ENCODE assay signal across 1 cellular context in the genomic region with DNA sequence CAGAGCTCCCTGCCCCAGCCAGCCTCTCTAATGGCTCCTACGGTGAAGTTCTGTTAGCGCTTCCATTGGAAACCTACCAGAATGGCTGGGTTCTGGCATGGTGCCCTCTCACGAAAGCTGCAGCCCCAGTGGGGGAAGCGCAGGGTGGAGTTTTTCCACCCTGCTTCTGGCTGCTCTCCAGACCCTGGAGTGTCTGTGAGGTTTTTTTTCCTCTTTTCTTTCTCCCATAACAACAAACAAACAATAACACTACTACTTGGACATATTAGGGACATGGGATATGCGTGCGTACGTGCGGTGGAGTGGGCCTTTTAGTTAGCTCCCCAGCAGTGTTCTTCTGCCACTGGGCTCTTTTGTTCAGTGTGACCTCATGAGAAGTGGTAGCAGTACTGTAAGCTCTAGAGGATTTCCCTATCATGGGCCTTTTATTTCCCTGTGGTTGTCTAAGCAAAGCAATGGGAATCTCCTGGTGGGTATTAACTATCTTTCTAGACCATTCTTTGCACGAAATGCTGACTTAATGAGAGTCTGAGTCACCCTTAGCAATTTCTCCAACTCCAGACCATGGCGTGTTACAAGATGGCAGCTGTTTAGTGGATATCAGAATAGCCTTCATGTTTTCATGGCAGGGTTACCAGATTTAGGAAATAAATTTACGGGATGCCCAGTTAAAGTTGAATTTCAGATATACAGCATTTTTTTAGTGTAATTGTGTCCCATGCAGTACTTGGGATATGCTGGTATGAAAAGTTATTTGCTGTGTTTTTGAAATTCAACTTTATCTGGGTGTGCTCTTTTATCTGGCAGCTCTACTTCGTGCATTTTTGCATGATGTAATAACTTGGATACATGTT.
TF ChIP-seq lines count a peak whose summit lies in the region.

No MANE protein-coding gene starts in this region.

TF ChIP-seq in HEK293, 187 proteins besides CTCF, POLR2A, EP300 and RAD21 (continued from another document and continues in another):
- TF ChIP-seq ZNF561 (tag by site-specific recombination; IDR thresholded peaks at IDR 0.05; ENCODE audit: borderline replicate concordance) (0 out of 2 replicates have a peak, but pooled peaks have one; percentile 37), ZNF248 (tag by site-specific recombination; IDR thresholded peaks at IDR 0.05) (no peak), ZNF423 (tag by site-specific recombination; IDR thresholded peaks at IDR 0.05) (no peak), ZFP37 (tag by site-specific recombination; IDR thresholded peaks at IDR 0.05) (no peak), MYNN (tag by site-specific recombination; IDR thresholded peaks at IDR 0.05; ENCODE audit: borderline replicate concordance) (no peak), ZNF19 (tag by site-specific recombination; IDR thresholded peaks at IDR 0.05; ENCODE audit: low read depth) (no peak; the same call in 1 of the 2 replicates), ZNF404 (tag by site-specific recombination; IDR thresholded peaks at IDR 0.05) (no peak), ZNF132 (tag by site-specific recombination; IDR thresholded peaks at IDR 0.05; ENCODE audit: borderline replicate concordance) (no peak), ZNF266 (tag by site-specific recombination; IDR thresholded peaks at IDR 0.05; ENCODE audit: low read depth) (no peak), ZNF354C (tag by site-specific recombination; IDR thresholded peaks at IDR 0.05; ENCODE audit: borderline replicate concordance, low read depth) (no peak), SALL2 (tag by site-specific recombination; IDR thresholded peaks at IDR 0.05; ENCODE audit: borderline replicate concordance) (no peak), ZNF658 (tag by site-specific recombination; IDR thresholded peaks at IDR 0.05) (no peak), SCRT2 (tag by site-specific recombination; IDR thresholded peaks at IDR 0.05) (no peak), KLF16 (tag by site-specific recombination; IDR thresholded peaks at IDR 0.05) (no peak), KLF7 (tag by site-specific recombination; IDR thresholded peaks at IDR 0.05; ENCODE audit: borderline replicate concordance) (no peak), ZNF112 (tag by site-specific recombination; IDR thresholded peaks at IDR 0.05) (no peak), YY2 (tag by site-specific recombination; IDR thresholded peaks at IDR 0.05) (no peak), ZNF660 (tag by site-specific recombination; IDR thresholded peaks at IDR 0.05) (no peak), ZNF654 (tag by site-specific recombination; IDR thresholded peaks at IDR 0.05; ENCODE audit: low read depth) (no peak), ZNF670 (tag by site-specific recombination; IDR thresholded peaks at IDR 0.05; ENCODE audit: low read depth) (no peak), GLIS2 (tag by site-specific recombination; IDR thresholded peaks at IDR 0.05) (0 out of 2 replicates have a peak, but pooled peaks have one; percentile 55), GLI2 (tag by site-specific recombination; IDR thresholded peaks at IDR 0.05; ENCODE audit: borderline replicate concordance, low read depth) (no peak), ZNF768 (tag by site-specific recombination; IDR thresholded peaks at IDR 0.05) (no peak), ZNF239 (tag by site-specific recombination; IDR thresholded peaks at IDR 0.05) (no peak), SP7 (tag by site-specific recombination; IDR thresholded peaks at IDR 0.05) (no peak), ZNF521 (tag by site-specific recombination; IDR thresholded peaks at IDR 0.05) (no peak), ZNF473 (tag by site-specific recombination; IDR thresholded peaks at IDR 0.05) (no peak), ZNF707 (tag by site-specific recombination; IDR thresholded peaks at IDR 0.05) (no peak), ZNF394 (tag by site-specific recombination; IDR thresholded peaks at IDR 0.05; ENCODE audit: borderline replicate concordance) (no peak), ZSCAN23 (tag by site-specific recombination; IDR thresholded peaks at IDR 0.05) (no peak), REPIN1 (tag by site-specific recombination; IDR thresholded peaks at IDR 0.05; ENCODE audit: low read depth) (no peak), YY1 (tag by site-specific recombination; IDR thresholded peaks at IDR 0.05) (peak; percentile 71)
- TF ChIP-seq, protein P1, sequence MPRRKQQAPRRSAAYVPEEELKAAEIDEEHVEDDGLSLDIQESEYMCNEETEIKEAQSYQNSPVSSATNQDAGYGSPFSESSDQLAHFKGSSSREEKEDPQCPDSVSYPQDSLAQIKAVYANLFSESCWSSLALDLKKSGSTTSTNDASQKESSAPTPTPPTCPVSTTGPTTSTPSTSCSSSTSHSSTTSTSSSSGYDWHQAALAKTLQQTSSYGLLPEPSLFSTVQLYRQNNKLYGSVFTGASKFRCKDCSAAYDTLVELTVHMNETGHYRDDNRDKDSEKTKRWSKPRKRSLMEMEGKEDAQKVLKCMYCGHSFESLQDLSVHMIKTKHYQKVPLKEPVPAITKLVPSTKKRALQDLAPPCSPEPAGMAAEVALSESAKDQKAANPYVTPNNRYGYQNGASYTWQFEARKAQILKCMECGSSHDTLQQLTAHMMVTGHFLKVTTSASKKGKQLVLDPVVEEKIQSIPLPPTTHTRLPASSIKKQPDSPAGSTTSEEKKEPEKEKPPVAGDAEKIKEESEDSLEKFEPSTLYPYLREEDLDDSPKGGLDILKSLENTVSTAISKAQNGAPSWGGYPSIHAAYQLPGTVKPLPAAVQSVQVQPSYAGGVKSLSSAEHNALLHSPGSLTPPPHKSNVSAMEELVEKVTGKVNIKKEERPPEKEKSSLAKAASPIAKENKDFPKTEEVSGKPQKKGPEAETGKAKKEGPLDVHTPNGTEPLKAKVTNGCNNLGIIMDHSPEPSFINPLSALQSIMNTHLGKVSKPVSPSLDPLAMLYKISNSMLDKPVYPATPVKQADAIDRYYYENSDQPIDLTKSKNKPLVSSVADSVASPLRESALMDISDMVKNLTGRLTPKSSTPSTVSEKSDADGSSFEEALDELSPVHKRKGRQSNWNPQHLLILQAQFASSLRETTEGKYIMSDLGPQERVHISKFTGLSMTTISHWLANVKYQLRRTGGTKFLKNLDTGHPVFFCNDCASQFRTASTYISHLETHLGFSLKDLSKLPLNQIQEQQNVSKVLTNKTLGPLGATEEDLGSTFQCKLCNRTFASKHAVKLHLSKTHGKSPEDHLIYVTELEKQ (tag by site-specific recombination; IDR thresholded peaks at IDR 0.05; ENCODE audit: borderline replicate concordance) = no peak
- TF ChIP-seq, protein P2, sequence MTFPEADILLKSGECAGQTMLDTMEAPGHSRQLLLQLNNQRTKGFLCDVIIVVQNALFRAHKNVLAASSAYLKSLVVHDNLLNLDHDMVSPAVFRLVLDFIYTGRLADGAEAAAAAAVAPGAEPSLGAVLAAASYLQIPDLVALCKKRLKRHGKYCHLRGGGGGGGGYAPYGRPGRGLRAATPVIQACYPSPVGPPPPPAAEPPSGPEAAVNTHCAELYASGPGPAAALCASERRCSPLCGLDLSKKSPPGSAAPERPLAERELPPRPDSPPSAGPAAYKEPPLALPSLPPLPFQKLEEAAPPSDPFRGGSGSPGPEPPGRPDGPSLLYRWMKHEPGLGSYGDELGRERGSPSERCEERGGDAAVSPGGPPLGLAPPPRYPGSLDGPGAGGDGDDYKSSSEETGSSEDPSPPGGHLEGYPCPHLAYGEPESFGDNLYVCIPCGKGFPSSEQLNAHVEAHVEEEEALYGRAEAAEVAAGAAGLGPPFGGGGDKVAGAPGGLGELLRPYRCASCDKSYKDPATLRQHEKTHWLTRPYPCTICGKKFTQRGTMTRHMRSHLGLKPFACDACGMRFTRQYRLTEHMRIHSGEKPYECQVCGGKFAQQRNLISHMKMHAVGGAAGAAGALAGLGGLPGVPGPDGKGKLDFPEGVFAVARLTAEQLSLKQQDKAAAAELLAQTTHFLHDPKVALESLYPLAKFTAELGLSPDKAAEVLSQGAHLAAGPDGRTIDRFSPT (tag by site-specific recombination; IDR thresholded peaks at IDR 0.05) = no peak
- TF ChIP-seq, protein P3, sequence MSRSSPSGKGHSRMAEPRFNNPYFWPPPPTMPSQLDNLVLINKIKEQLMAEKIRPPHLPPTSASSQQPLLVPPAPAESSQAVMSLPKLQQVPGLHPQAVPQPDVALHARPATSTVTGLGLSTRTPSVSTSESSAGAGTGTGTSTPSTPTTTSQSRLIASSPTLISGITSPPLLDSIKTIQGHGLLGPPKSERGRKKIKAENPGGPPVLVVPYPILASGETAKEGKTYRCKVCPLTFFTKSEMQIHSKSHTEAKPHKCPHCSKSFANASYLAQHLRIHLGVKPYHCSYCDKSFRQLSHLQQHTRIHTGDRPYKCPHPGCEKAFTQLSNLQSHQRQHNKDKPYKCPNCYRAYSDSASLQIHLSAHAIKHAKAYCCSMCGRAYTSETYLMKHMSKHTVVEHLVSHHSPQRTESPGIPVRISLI (tag by site-specific recombination; IDR thresholded peaks at IDR 0.05) = peak; percentile 77
- TF ChIP-seq, protein P4, sequence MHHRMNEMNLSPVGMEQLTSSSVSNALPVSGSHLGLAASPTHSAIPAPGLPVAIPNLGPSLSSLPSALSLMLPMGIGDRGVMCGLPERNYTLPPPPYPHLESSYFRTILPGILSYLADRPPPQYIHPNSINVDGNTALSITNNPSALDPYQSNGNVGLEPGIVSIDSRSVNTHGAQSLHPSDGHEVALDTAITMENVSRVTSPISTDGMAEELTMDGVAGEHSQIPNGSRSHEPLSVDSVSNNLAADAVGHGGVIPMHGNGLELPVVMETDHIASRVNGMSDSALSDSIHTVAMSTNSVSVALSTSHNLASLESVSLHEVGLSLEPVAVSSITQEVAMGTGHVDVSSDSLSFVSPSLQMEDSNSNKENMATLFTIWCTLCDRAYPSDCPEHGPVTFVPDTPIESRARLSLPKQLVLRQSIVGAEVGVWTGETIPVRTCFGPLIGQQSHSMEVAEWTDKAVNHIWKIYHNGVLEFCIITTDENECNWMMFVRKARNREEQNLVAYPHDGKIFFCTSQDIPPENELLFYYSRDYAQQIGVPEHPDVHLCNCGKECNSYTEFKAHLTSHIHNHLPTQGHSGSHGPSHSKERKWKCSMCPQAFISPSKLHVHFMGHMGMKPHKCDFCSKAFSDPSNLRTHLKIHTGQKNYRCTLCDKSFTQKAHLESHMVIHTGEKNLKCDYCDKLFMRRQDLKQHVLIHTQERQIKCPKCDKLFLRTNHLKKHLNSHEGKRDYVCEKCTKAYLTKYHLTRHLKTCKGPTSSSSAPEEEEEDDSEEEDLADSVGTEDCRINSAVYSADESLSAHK (tag by site-specific recombination; IDR thresholded peaks at IDR 0.05) = no peak
- TF ChIP-seq, protein P5, sequence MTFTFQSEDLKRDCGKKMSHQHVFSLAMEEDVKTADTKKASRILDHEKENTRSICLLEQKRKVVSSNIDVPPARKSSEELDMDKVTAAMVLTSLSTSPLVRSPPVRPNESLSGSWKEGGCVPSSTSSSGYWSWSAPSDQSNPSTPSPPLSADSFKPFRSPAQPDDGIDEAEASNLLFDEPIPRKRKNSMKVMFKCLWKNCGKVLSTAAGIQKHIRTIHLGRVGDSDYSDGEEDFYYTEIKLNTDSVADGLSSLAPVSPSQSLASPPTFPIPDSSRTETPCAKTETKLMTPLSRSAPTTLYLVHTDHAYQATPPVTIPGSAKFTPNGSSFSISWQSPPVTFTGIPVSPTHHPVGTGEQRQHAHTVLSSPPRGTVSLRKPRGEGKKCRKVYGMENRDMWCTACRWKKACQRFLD (tag by site-specific recombination; IDR thresholded peaks at IDR 0.05) = no peak
- TF ChIP-seq, protein P6, sequence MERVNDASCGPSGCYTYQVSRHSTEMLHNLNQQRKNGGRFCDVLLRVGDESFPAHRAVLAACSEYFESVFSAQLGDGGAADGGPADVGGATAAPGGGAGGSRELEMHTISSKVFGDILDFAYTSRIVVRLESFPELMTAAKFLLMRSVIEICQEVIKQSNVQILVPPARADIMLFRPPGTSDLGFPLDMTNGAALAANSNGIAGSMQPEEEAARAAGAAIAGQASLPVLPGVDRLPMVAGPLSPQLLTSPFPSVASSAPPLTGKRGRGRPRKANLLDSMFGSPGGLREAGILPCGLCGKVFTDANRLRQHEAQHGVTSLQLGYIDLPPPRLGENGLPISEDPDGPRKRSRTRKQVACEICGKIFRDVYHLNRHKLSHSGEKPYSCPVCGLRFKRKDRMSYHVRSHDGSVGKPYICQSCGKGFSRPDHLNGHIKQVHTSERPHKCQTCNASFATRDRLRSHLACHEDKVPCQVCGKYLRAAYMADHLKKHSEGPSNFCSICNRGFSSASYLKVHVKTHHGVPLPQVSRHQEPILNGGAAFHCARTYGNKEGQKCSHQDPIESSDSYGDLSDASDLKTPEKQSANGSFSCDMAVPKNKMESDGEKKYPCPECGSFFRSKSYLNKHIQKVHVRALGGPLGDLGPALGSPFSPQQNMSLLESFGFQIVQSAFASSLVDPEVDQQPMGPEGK (tag by site-specific recombination; IDR thresholded peaks at IDR 0.05) = peak; percentile 79
- TF ChIP-seq, protein P7, sequence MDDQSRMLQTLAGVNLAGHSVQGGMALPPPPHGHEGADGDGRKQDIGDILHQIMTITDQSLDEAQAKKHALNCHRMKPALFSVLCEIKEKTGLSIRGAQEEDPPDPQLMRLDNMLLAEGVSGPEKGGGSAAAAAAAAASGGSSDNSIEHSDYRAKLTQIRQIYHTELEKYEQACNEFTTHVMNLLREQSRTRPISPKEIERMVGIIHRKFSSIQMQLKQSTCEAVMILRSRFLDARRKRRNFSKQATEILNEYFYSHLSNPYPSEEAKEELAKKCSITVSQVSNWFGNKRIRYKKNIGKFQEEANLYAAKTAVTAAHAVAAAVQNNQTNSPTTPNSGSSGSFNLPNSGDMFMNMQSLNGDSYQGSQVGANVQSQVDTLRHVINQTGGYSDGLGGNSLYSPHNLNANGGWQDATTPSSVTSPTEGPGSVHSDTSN (CRISPR knock-in tag; IDR thresholded peaks at IDR 0.05) = no peak
- TF ChIP-seq, protein P8, sequence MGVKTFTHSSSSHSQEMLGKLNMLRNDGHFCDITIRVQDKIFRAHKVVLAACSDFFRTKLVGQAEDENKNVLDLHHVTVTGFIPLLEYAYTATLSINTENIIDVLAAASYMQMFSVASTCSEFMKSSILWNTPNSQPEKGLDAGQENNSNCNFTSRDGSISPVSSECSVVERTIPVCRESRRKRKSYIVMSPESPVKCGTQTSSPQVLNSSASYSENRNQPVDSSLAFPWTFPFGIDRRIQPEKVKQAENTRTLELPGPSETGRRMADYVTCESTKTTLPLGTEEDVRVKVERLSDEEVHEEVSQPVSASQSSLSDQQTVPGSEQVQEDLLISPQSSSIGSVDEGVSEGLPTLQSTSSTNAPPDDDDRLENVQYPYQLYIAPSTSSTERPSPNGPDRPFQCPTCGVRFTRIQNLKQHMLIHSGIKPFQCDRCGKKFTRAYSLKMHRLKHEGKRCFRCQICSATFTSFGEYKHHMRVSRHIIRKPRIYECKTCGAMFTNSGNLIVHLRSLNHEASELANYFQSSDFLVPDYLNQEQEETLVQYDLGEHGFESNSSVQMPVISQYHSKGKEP (tag by site-specific recombination; IDR thresholded peaks at IDR 0.05) = no peak
